ENCODE assay signal across 1 cellular context in genomic region chr7:76600116-76600482, GRCh38.
TF ChIP-seq lines count a peak whose summit lies in the region.

No MANE protein-coding gene starts in this region.

TF ChIP-seq in HepG2, 621 proteins besides CTCF, POLR2A, EP300 and RAD21:
- TF ChIP-seq CEBPG (CRISPR knock-in tag; IDR thresholded peaks at IDR 0.05) = peak; percentile 51
